1 cellular context compared by ENCODE assay signal in the genomic region with DNA sequence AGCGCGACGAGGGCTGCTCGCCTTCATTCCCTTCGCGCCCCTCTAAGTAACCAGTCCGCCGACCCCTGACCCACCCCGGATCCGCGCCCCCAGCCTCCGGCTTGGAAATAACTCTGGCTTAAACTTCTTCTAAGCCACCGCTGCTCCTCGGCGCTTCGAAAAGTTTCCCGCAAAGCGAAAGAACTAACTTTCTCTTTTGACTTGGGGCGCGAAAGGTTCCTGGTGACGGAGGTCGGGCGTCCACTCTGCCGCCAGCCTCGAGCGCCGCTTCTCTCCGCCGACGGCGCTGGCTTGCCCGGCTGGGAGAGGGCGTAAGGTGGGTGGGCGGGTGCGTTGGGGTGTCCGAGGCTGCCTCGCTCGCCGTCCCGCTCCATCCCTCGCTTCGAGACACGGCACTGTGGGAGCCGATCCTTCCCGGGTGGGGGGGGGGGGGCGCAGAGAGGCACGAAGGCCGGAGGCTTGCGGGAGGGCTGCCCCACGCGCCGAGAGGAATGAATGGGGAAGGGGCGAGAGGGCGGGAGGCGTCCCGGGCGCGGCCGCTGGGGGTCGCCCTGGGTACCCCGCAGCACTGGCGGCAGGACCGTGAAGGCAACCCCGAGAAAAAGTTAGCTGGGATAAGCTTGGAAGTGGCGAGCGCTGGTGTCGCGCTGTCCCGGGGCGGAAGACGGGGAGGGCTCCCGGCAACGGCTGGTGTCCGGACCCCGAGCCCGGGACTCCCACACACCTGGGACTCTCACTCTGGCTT.
TF ChIP-seq lines count a peak whose summit lies in the region.

No MANE protein-coding gene starts in this region.

TF ChIP-seq in HCT116, 20 proteins besides CTCF, POLR2A, EP300 and RAD21:
- TF ChIP-seq, protein P1, sequence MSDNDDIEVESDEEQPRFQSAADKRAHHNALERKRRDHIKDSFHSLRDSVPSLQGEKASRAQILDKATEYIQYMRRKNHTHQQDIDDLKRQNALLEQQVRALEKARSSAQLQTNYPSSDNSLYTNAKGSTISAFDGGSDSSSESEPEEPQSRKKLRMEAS (IDR thresholded peaks at IDR 0.05) = 0 out of 2 replicates have a peak, but pooled peaks have one; percentile 35
- TF ChIP-seq CEBPB (IDR thresholded peaks at IDR 0.05; ENCODE audit: low read depth) = no peak
